In genomic region chr2:69643602-69644505, GRCh38 we compare ENCODE assay signal across 8 cellular contexts. TPM values are rescaled to one million over a fixed set of nuclear protein-coding genes. Genes with fewer than 3 reads are reported as not detected.
A peak's percentile ranks its signal among the peaks of the same experiment; 100 is the strongest.
DNase-seq lines count a peak whose midpoint lies in the region; ATAC-seq, FAIRE-seq and TF ChIP-seq lines count a peak whose summit lies in the region.

TSS of gene AAK1 (minus strand) at chr2:69643739. CDS start at chr2:69643040, 699 bp downstream.

- H3K9me3 ChIP-seq in PC-9 (ENCODE audit: insufficient read depth, low read depth) (no peaks in the 10 kb centered on the region), mucosa of rectum (ENCODE audit: control insufficient read depth in 2 of 2, low read length in 2 of 2) (no peaks in the 10 kb centered on the region)

- peak; percentile 36 for ATAC-seq in GM21576 (IDR thresholded peaks at IDR 0.05; ENCODE audit: unreplicated experiment)

- peak within 1 kb of the TSS; percentile 95 for H3K4me2 ChIP-seq in PC-9

- peak within 1 kb of the TSS; percentile 88 for H3K9ac ChIP-seq in mucosa of rectum (ENCODE audit: low read depth in 1 of 2, low read length in 2 of 2)

- H3K4me3 Mint-ChIP-seq in activated T-cell treated with anti-CD3 and anti-CD28 coated beads, Interleukin-2, amount 50 U/mL, for 24 hours, result peak within 1 kb of the TSS; percentile 85

- peaks cover 16% of the 10 kb centered on the region; the same call in 1 of the 2 replicates for H4K20me1 ChIP-seq in PC-9 (ENCODE audit: insufficient read depth)

- TF ChIP-seq CTCF in D721Med (IDR thresholded peaks at IDR 0.05; ENCODE audit: insufficient read depth, missing control alignments) (no peak), PC-9 (conservative IDR thresholded peaks at IDR 0.05) (no peak)

- peak within 1 kb of the TSS; percentile 99 for H3K27ac Mint-ChIP-seq in activated T-cell treated with anti-CD3 and anti-CD28 coated beads, Interleukin-2, amount 50 U/mL, for 24 hours

- intact Hi-C loops in PC-9 (cut with micrococcal nuclease; ENCODE audit: unreplicated experiment), result loop anchor here (1.0 to 5.0 kb wide), 4 partner anchors 27 to 257 kb away; partner anchors contain the start of gene GFPT1

- TF ChIP-seq POLR2A in erythroblast (IDR thresholded peaks at IDR 0.05; ENCODE audit: low read length), result peak; percentile 66

- H3K4me3 ChIP-seq in Jurkat, Clone E6-1 (ENCODE audit: low read length), result peak within 1 kb of the TSS; percentile 82
- peak within 1 kb of the TSS; percentile 86 for H3K4me3 ChIP-seq in PC-9
- H3K4me3 ChIP-seq in mucosa of rectum (ENCODE audit: low read length in 2 of 2), result peak within 1 kb of the TSS; percentile 96 to 97

- H3K79me2 ChIP-seq in PC-9 (ENCODE audit: low read depth), result peaks cover 60% of the 10 kb centered on the region

- no peaks in the 10 kb centered on the region for H3K9me2 ChIP-seq in PC-9 (ENCODE audit: insufficient read depth)

- H3K9me3 Mint-ChIP-seq in activated T-cell treated with anti-CD3 and anti-CD28 coated beads, Interleukin-2, amount 50 U/mL, for 24 hours, result peaks cover 4% of the 10 kb centered on the region

- POLR2A ChIA-PET in PC-9 (lab: Charles Lee; ENCODE audit: unreplicated experiment), result interaction anchor here (0.9 kb wide), 1 partner anchor 208 kb away, joined by 20 read pairs; no protein-coding TSS in a partner anchor

- CTCF ChIA-PET in PC-9 (lab: Charles Lee), result no interaction called here

- H3K4me1 Mint-ChIP-seq in activated T-cell treated with anti-CD3 and anti-CD28 coated beads, Interleukin-2, amount 50 U/mL, for 24 hours (ENCODE audit: low read depth), result peaks cover 62% of the 10 kb centered on the region

- H3F3A ChIP-seq in PC-9 (ENCODE audit: insufficient read depth, low read depth), result peaks cover 16% of the 10 kb centered on the region; the same call in 1 of the 2 replicates

- H3K27me3 ChIP-seq in PC-9 (ENCODE audit: insufficient read depth, low read depth), result no peaks in the 10 kb centered on the region
- H3K27me3 ChIP-seq in mucosa of rectum (ENCODE audit: control insufficient read depth in 2 of 2, insufficient read depth in 2 of 2, low read length in 2 of 2), result no peaks in the 10 kb centered on the region

- DNase-seq in D721Med (ENCODE audit: insufficient read length, low spot score), result peak; percentile 80
- peak; percentile 86 for DNase-seq in Jurkat, Clone E6-1 (ENCODE audit: low read depth, low spot score)
- DNase-seq in PC-9, result peak; percentile 73 to 86
- DNase-seq in activated T-cell treated with anti-CD3 and anti-CD28 coated beads, Interleukin-2, amount 50 U/mL, for 24 hours, result peak; percentile 93
- DNase-seq in erythroblast (lab: John Stamatoyannopoulos, UW), result peak; percentile 91 to 95
- DNase-seq in stimulated activated CD8-positive, alpha-beta memory T cell treated with anti-CD3 and anti-CD28 coated beads, Interleukin-4, amount 100 ng/mL, for 48 hours, result peak; percentile 91

- H3K4me1 ChIP-seq in PC-9 (replicated peaks; ENCODE audit: insufficient read depth) (peaks cover 48% of the 10 kb centered on the region), mucosa of rectum (ENCODE audit: control insufficient read depth in 2 of 2, insufficient read depth in 2 of 2, low read length in 2 of 2) (peaks cover 11 to 14% of the 10 kb centered on the region in 2 donors)

- peak within 1 kb of the TSS; percentile 90 for H3K27ac ChIP-seq in PC-9
- H3K27ac ChIP-seq in mucosa of rectum (ENCODE audit: low read depth in 2 of 2, low read length in 2 of 2), result peak within 1 kb of the TSS; percentile 95 to 97

- H3K36me3 Mint-ChIP-seq in activated T-cell treated with anti-CD3 and anti-CD28 coated beads, Interleukin-2, amount 50 U/mL, for 24 hours (ENCODE audit: low read depth), result peaks cover 44% of the 10 kb centered on the region

- H3K36me3 ChIP-seq in PC-9 (ENCODE audit: low read depth) (peaks cover 4% of the 10 kb centered on the region; the same call in 1 of the 2 replicates), mucosa of rectum (ENCODE audit: control insufficient read depth in 2 of 2, insufficient read depth in 2 of 2, low read length in 2 of 2) (no peaks in the 10 kb centered on the region)

- H3K27me3 Mint-ChIP-seq in activated T-cell treated with anti-CD3 and anti-CD28 coated beads, Interleukin-2, amount 50 U/mL, for 24 hours, result no peaks in the 10 kb centered on the region

- H2AFZ ChIP-seq in PC-9, result peak within 1 kb of the TSS; percentile 91

- no TSS peak for BruUV-seq in PC-9 (replicated peaks; lab: Mats Ljungman, UMichigan)

- no peak for FAIRE-seq in D721Med (lab: Jason Lieb, UNC)

RNA-seq across cellular contexts. Expression of gene AAK1, which starts in this region (rescaled TPM):
- polyA plus RNA-seq in Jurkat, Clone E6-1 (2012; ENCODE audit: insufficient read depth, insufficient read length), result 13.6 TPM
- 50.3 and 66.6 TPM in 2 replicates for total RNA-seq in PC-9 (2021)

Comparison
In these comparisons a context has a peak if more than half of its experiments do, and no peak if none do; other contexts are left out.
1. Peak in every context shown above with its lines: DNase-seq, ATAC-seq, H3K4me3 ChIP-seq and H3K27ac ChIP-seq.